In genomic region chr5:141680178-141680577, GRCh38 we compare ENCODE assay signal across 1 cellular context.
TF ChIP-seq lines count a peak whose summit lies in the region.

No MANE protein-coding gene starts in this region.

TF ChIP-seq in HCT116, 20 proteins besides CTCF, POLR2A, EP300 and RAD21 (continued from another document):
- TF ChIP-seq POLR2AphosphoS5 (IDR thresholded peaks at IDR 0.05; ENCODE audit: low read depth, low read length) (no peak), MAX (IDR thresholded peaks at IDR 0.05) (no peak), ELF1 (IDR thresholded peaks at IDR 0.05; ENCODE audit: borderline replicate concordance, low read depth) (no peak)
